Comparison of ENCODE assay signal across 8 cellular contexts in the genomic region with DNA sequence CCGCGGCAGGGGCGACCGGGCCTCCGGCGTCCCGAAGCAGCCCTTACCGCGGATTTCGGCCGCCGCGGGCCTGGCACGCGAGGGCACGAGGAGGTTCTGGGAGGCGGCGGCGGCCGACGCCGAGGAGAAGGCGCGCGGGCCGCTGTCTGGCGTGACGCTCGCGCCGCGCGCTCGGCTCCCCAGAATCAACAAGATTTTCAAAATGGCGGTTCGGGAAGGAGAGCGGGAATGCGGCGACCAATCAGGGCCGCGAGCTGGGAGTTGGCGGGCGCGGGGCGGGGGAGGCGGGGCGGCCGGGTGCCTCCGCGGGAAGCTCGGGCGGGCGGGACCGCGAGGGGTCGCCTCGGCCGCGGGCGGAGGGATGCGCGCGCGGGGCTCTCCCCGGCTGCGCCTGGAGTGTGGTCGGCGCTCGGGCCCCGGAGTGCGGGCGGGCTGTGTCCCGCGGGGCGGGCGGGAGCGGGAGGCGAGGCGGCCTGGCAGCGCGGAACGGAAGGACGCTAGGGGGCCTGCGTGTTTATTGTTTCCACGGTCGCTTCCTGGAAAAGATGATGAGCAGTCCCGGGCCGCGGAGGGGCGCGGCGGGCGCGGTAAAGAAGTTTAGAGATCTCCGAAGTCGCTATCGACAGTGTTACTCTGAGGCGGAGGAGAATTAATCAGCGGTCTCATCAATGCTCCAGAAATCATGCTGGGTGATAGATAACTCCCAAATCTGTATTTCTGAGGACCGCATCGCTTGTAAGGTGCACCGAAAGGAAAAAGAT. TPM values are rescaled to one million over a fixed set of nuclear protein-coding genes. Genes with fewer than 3 reads are reported as not detected.
DNase-seq lines count a peak whose midpoint lies in the region; ATAC-seq and TF ChIP-seq lines count a peak whose summit lies in the region.

A gene with protein sequence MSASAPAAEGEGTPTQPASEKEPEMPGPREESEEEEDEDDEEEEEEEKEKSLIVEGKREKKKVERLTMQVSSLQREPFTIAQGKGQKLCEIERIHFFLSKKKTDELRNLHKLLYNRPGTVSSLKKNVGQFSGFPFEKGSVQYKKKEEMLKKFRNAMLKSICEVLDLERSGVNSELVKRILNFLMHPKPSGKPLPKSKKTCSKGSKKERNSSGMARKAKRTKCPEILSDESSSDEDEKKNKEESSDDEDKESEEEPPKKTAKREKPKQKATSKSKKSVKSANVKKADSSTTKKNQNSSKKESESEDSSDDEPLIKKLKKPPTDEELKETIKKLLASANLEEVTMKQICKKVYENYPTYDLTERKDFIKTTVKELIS (minus strand): TSS at position 193 of the 761 bp plus-strand sequence. CDS start 543 bp downstream, outside the sequence.

- peak; percentile 64 for DNase-seq in NCI-H1417 treated with DMSO at 0.1 percent for 48 hours (lab: John Stamatoyannopoulos, UW)
- peak; percentile 60 to 85 (median 74) for DNase-seq in T-cell
- peak; percentile 96 for DNase-seq in adipocyte (ENCODE audit: low read depth)
- peak; percentile 90 to 93 (median 90) for DNase-seq in heart left ventricle
- DNase-seq in posterior cingulate gyrus: peak; percentile 78 to 97 (median 84)
- DNase-seq in transverse colon: peak; percentile 89

- H3K4me3 Mint-ChIP-seq in T-cell: peak within 1 kb of the TSS; percentile 94 to 98 (median 95)

- H3K4me1 Mint-ChIP-seq in T-cell: peaks cover 49 to 53% (median 51%) of the 10 kb centered on the region in 3 donors

- peak within 1 kb of the TSS; percentile 92 for H3K9ac ChIP-seq in adipocyte (ENCODE audit: low read length)

- peak within 1 kb of the TSS; percentile 97 for H3K4me3 ChIP-seq in adipocyte (ENCODE audit: low read length)
- peak within 1 kb of the TSS; percentile 43 to 99 (median 92) for H3K4me3 ChIP-seq in heart left ventricle
- H3K4me3 ChIP-seq in transverse colon: peak within 1 kb of the TSS; percentile 46 to 99 (median 86)

- in situ Hi-C loops in transverse colon (cut with MboI; ENCODE audit: low pct_ligation_motif_present in 1 of 4, low pct_unique_long_range_greater_than_20kb in 1 of 4, low sequenced_read_pairs in 3 of 4): no loop called here

- H3K9me3 ChIP-seq in adipocyte (ENCODE audit: control insufficient read depth, low read length): no peaks in the 10 kb centered on the region
- no peaks in the 10 kb centered on the region for H3K9me3 ChIP-seq in heart left ventricle
- no peaks in the 10 kb centered on the region for H3K9me3 ChIP-seq in transverse colon

- H3K27me3 ChIP-seq in adipocyte (replicated peaks; ENCODE audit: control insufficient read depth, insufficient read depth, low read length): no peaks in the 10 kb centered on the region
- H3K27me3 ChIP-seq in heart left ventricle: no peaks in the 10 kb centered on the region
- no peaks in the 10 kb centered on the region for H3K27me3 ChIP-seq in transverse colon

- H3K36me3 Mint-ChIP-seq in T-cell: peaks cover 8% of the 10 kb centered on the region

- CTCF ChIA-PET in T-cell (lab: Charles Lee): interaction anchor here in 1 of 2 donors (0.6 to 0.8 kb wide), 2 partner anchors 664 to 1759 kb away, joined by 3 to 4 read pairs; a partner anchor contains a TSS

- H3K27ac Mint-ChIP-seq in T-cell: peak within 1 kb of the TSS; percentile 96 to 98

- H3K27me3 Mint-ChIP-seq in T-cell: no peaks in the 10 kb centered on the region

- 0 to 1% (median 1%) methylated on average over 24 to 102 of the region's 102 CpGs for WGBS in heart left ventricle, 4 donors
- 0% methylated on average over 49 of the region's 102 CpGs; no CpG with 5 or more reads in 1 of the 2 donors for WGBS in transverse colon (ENCODE audit: low coverage in 1 of 2), 2 donors

- H3K36me3 ChIP-seq in adipocyte (ENCODE audit: control insufficient read depth, insufficient read depth, low read length, severe bottlenecking): no peaks in the 10 kb centered on the region
- peaks cover 0 to 12% (median 0%) of the 10 kb centered on the region in 9 donors for H3K36me3 ChIP-seq in heart left ventricle
- no peaks in the 10 kb centered on the region for H3K36me3 ChIP-seq in transverse colon

- peak; percentile 45 for ATAC-seq in HG02759 (IDR thresholded peaks at IDR 0.05; ENCODE audit: unreplicated experiment)
- peak; percentile 71 to 81 (median 76) for ATAC-seq in T-cell (replicated peaks in 1 of 4)
- peak; percentile 48 to 90 (median 90) for ATAC-seq in heart left ventricle

- TF ChIP-seq POLR2A in heart left ventricle (IDR thresholded peaks at IDR 0.05): peak in 1 of 2 donors; percentile 34
- peak; percentile 30 for TF ChIP-seq POLR2A in transverse colon (IDR thresholded peaks at IDR 0.05)

- intact Hi-C loops in heart left ventricle (cut with DNase I): loop anchor here in 3 of 10 donors (2.0 to 5.0 kb wide), 3 partner anchors 112 to 238 kb away; a partner anchor contains a TSS
- intact Hi-C loops in posterior cingulate gyrus (cut with DNase I): loop anchor here (1.0 to 5.0 kb wide), 3 partner anchors 109 to 277 kb away; a partner anchor contains a TSS
- intact Hi-C loops in transverse colon (cut with DNase I; ENCODE audit: low total_unique reads): loop anchor here (10.0 kb wide), 1 partner anchor 110 kb away; a partner anchor contains a TSS

- POLR2A ChIA-PET in T-cell (lab: Charles Lee): interaction anchor here (0.6 to 0.7 kb wide), 3 partner anchors 61 to 239 kb away, joined by 3 to 11 read pairs (median 9); no protein-coding TSS in a partner anchor

- H3K27ac ChIP-seq in heart left ventricle: peak within 1 kb of the TSS; percentile 90 to 100 (median 96)
- H3K27ac ChIP-seq in transverse colon: peak within 1 kb of the TSS; percentile 93 to 100 (median 96)

- H3K4me1 ChIP-seq in adipocyte (ENCODE audit: control insufficient read depth, insufficient read depth, low read length) (peaks cover 19% of the 10 kb centered on the region), heart left ventricle (peaks cover 0 to 45% (median 31%) of the 10 kb centered on the region in 12 donors), transverse colon (peaks cover 24 to 39% (median 31%) of the 10 kb centered on the region in 4 donors)

- TF ChIP-seq CTCF in GM12873 (IDR thresholded peaks at IDR 0.05; ENCODE audit: insufficient read depth, low read depth, low read length, missing control alignments): peak; percentile 54
- peak; percentile 24 to 85 (median 56) for TF ChIP-seq CTCF in heart left ventricle (IDR thresholded peaks at IDR 0.05)
- TF ChIP-seq CTCF in transverse colon (IDR thresholded peaks at IDR 0.05): peak; percentile 40 to 62 (median 55)

- H3K9me3 Mint-ChIP-seq in T-cell: no peaks in the 10 kb centered on the region

- no peak for TF ChIP-seq EP300 in transverse colon (IDR thresholded peaks at IDR 0.05; ENCODE audit: low read depth)

RNA-seq across cellular contexts. Expression of the gene that starts here (rescaled TPM):
- total RNA-seq in T-cell: 100 to 1,000 TPM in 3 of 5 donors, 10 to 100 TPM in 2; 60.7 to 113 (median 103) TPM
- total RNA-seq in heart left ventricle: 10 to 100 TPM; 41.3 to 83.0 (median 64.7) TPM
- polyA plus RNA-seq in heart left ventricle: 10 to 100 TPM; 20.9 to 47.2 TPM
- 100 to 1,000 TPM in 3 of 4 donors, 10 to 100 TPM in 1; 96.9 to 175 (median 111) TPM for total RNA-seq in transverse colon

Comparison
In these comparisons a context has a peak if more than half of its experiments do, and no peak if none do; other contexts are left out.
1. Peak in every context shown above with its lines: DNase-seq, ATAC-seq, H3K4me3 ChIP-seq and H3K27ac ChIP-seq.